8 cellular contexts compared by ENCODE assay signal in genomic region chr5:134554319-134555222, GRCh38.
DNase-seq lines count a peak whose midpoint lies in the region; ATAC-seq and TF ChIP-seq lines count a peak whose summit lies in the region.

No MANE protein-coding gene starts in this region.

- TF ChIP-seq POLR2A in Raji (IDR thresholded peaks at IDR 0.05; ENCODE audit: insufficient read depth, low read depth, low read length): peak; percentile 50

- peak overlapping the region; percentile 22 for H3K27ac ChIP-seq in angular gyrus (ENCODE audit: low read depth, low read length)

- TF ChIP-seq CTCF in GM12875 (IDR thresholded peaks at IDR 0.05; ENCODE audit: borderline replicate concordance, insufficient read depth, low read depth, low read length): no peak; the same call in 1 of the 2 replicates

- peak; percentile 53 for ATAC-seq in HG02610 (IDR thresholded peaks at IDR 0.05; ENCODE audit: unreplicated experiment)
- no peak for ATAC-seq in HG03139 (IDR thresholded peaks at IDR 0.05; ENCODE audit: unreplicated experiment)

- peak; percentile 85 for DNase-seq in kidney glomerular epithelial cell (lab: John Stamatoyannopoulos, UW)
- DNase-seq in stimulated activated CD4-positive, alpha-beta T cell treated with anti-CD3 and anti-CD28 coated beads, TNF-alpha, amount 100 ng/mL, for 24 hours (ENCODE audit: low read depth in 3 of 3): peak in 2 of 3 experiments; percentile 17 to 57
- DNase-seq in NCI-H1048 (lab: John Stamatoyannopoulos, UW): no peak

- peak overlapping the region; percentile 6 for H3K4me3 ChIP-seq in GM12875 (ENCODE audit: low read depth, low read length)
